ENCODE assay signal across 21 cellular contexts in genomic region chr17:80099291-80100034, GRCh38. TPM values are rescaled to one million over a fixed set of nuclear protein-coding genes. Genes with fewer than 3 reads are reported as not detected.
DNase-seq lines count a peak whose midpoint lies in the region; ATAC-seq, FAIRE-seq and TF ChIP-seq lines count a peak whose summit lies in the region.
"Had no signal": no experiment of that assay in that cellular context is flagged by ENCODE, and none has a peak within 500 bp of the region (broad histone marks: within the 10 kb centered on the region; RNA-seq: fewer than 3 reads in every experiment).

No MANE protein-coding gene starts in this region.

- H3K9me3 ChIP-seq in A549: no peaks in the 10 kb centered on the region
- no peaks in the 10 kb centered on the region for H3K9me3 ChIP-seq in CD4-positive, alpha-beta T cell (ENCODE audit: control insufficient read depth, low read length)
- no peaks in the 10 kb centered on the region for H3K9me3 ChIP-seq in GM12878 (replicated peaks; ENCODE audit: control insufficient read depth, insufficient read depth, low read length)
- no peaks in the 10 kb centered on the region for H3K9me3 ChIP-seq in naive thymus-derived CD4-positive, alpha-beta T cell (ENCODE audit: control insufficient read depth in 2 of 3, low read length in 3 of 3)
- H3K9me3 ChIP-seq: Caco-2, prostate gland, tibial artery had no signal

- DNase-seq in A549 (ENCODE audit: low read depth in 1 of 2, low spot score in 1 of 2): no peak
- DNase-seq in CD4-positive, alpha-beta T cell: no peak
- no peak for DNase-seq in GM12878 (ENCODE audit: low read depth, low spot score)
- DNase-seq in naive thymus-derived CD4-positive, alpha-beta T cell: no peak
- DNase-seq in H7: no peak
- no peak for DNase-seq in T1000 (lab: John Stamatoyannopoulos, UW)
- DNase-seq: activated CD4-positive, alpha-beta T cell treated with anti-CD3 and anti-CD28 coated beads for 48 hours; activated naive CD4-positive, alpha-beta T cell treated with anti-CD3 and anti-CD28 coated beads for 36 hours; anterior cingulate cortex; Caco-2; NCI-H1436 treated with DMSO at 0.1 percent for 48 hours; NCI-H2171 treated with DMSO at 0.1 percent for 48 hours; NCI-H526 treated with DMSO at 0.1 percent for 48 hours; OCI-M1; SHP77 treated with DMSO at 0.1 percent for 48 hours; stimulated activated CD4-positive, alpha-beta T cell treated with anti-CD3 and anti-CD28 coated beads, Interleukin-2, amount 100 ng/mL, for 24 hours; stimulated activated naive CD4-positive, alpha-beta T cell treated with Interleukin-2 at 50 U/mL for 16 hours; tibial artery had no signal

- no peaks in the 10 kb centered on the region for H3K27me3 Mint-ChIP-seq in CD4-positive, alpha-beta T cell
- H3K27me3 Mint-ChIP-seq in naive thymus-derived CD4-positive, alpha-beta T cell: peaks cover 0 to 10% (median 0%) of the 10 kb centered on the region in 5 donors

- POLR2A ChIA-PET in A549 (lab: Yijun Ruan, JAX) (no interaction called here), GM12878 (lab: Charles Lee) (no interaction called here)
- POLR2A ChIA-PET in CD4-positive, alpha-beta T cell (lab: Charles Lee): no interaction called here
- POLR2A ChIA-PET in naive thymus-derived CD4-positive, alpha-beta T cell (lab: Charles Lee): interaction anchor here (0.6 to 1.0 kb wide), 2 partner anchors 47 to 100 kb away, joined by 3 to 4 read pairs; no protein-coding TSS in a partner anchor

- H3K27ac ChIP-seq in A549: no peak overlapping the region; a peak in 1 of 6 replicates
- H3K27ac ChIP-seq in CD4-positive, alpha-beta T cell (ENCODE audit: low read depth, low read length): no peak overlapping the region
- no peak overlapping the region for H3K27ac ChIP-seq in GM12878 (ENCODE audit: control insufficient read depth, insufficient read depth)
- H3K27ac ChIP-seq in naive thymus-derived CD4-positive, alpha-beta T cell (ENCODE audit: low read depth, low read length): no peak overlapping the region
- H3K27ac ChIP-seq: prostate gland had no signal

- peaks cover 35% of the 10 kb centered on the region for H3K4me1 Mint-ChIP-seq in CD4-positive, alpha-beta T cell (ENCODE audit: low read depth)
- H3K4me1 Mint-ChIP-seq in naive thymus-derived CD4-positive, alpha-beta T cell: peaks cover 20 to 30% (median 27%) of the 10 kb centered on the region in 7 donors

- no peaks in the 10 kb centered on the region for H4K20me1 ChIP-seq in GM12878 (ENCODE audit: control insufficient read depth, insufficient read depth)

- no peak overlapping the region for H2AFZ ChIP-seq in GM12878 (ENCODE audit: control insufficient read depth, low read depth, low read length)

- H3K4me1 ChIP-seq in A549 (peaks cover 11% of the 10 kb centered on the region), GM12878 (ENCODE audit: control insufficient read depth, insufficient read depth, low read length) (peaks cover 16% of the 10 kb centered on the region)
- H3K4me1 ChIP-seq in naive thymus-derived CD4-positive, alpha-beta T cell (ENCODE audit: control insufficient read depth in 2 of 2, insufficient read depth in 2 of 2, low read length in 2 of 2): peaks cover 10 to 16% of the 10 kb centered on the region in 2 donors

- H3K9me3 Mint-ChIP-seq in CD4-positive, alpha-beta T cell: no peaks in the 10 kb centered on the region
- H3K9me3 Mint-ChIP-seq in naive thymus-derived CD4-positive, alpha-beta T cell: peaks cover 0 to 5% (median 0%) of the 10 kb centered on the region in 11 donors
- H3K9me3 Mint-ChIP-seq: activated naive CD4-positive, alpha-beta T cell treated with anti-CD3 and anti-CD28 coated beads for 36 hours had no signal

- CTCF ChIA-PET in A549 (lab: Yijun Ruan, JAX): interaction anchor here (2.6 to 4.9 kb wide), 5 partner anchors 13 to 153 kb away, joined by 9 to 176 read pairs (median 60); no protein-coding TSS in a partner anchor
- CTCF ChIA-PET in CD4-positive, alpha-beta T cell (lab: Charles Lee): interaction anchor here (1.3 to 2.8 kb wide), 2 partner anchors 10 to 45 kb away, joined by 3 to 23 read pairs; no protein-coding TSS in a partner anchor
- CTCF ChIA-PET in GM12878 (lab: Yijun Ruan, JAX): interaction anchor here (0.7 kb wide), 1 partner anchor 17 kb away, joined by 3 read pairs; no protein-coding TSS in a partner anchor
- CTCF ChIA-PET in naive thymus-derived CD4-positive, alpha-beta T cell (lab: Charles Lee): no interaction called here

- H3K79me2 ChIP-seq in GM12878 (ENCODE audit: control insufficient read depth, insufficient read depth, low read length): no peaks in the 10 kb centered on the region; the same call in 1 of the 2 replicates

- TF ChIP-seq EP300 in A549 (IDR thresholded peaks at IDR 0.05) (no peak), GM12878 (IDR thresholded peaks at IDR 0.05; ENCODE audit: borderline replicate concordance in 1 of 2, control insufficient read depth in 1 of 2, low read depth in 2 of 2, low read length in 2 of 2) (no peak)

- in situ Hi-C loops in GM12878 (cut with MboI): no loop called here

- peaks cover 5% of the 10 kb centered on the region for H3K36me3 Mint-ChIP-seq in CD4-positive, alpha-beta T cell (ENCODE audit: low read depth)
- H3K36me3 Mint-ChIP-seq in naive thymus-derived CD4-positive, alpha-beta T cell: no peaks in the 10 kb centered on the region

- TF ChIP-seq CTCF in A549 (IDR thresholded peaks at IDR 0.05) (no peak), GM12878 (IDR thresholded peaks at IDR 0.05 in 2 of 3, conservative IDR thresholded peaks at IDR 0.05 in 1 of 3; ENCODE audit: control insufficient read depth in 2 of 3, extremely low read depth in 1 of 3, insufficient read depth in 1 of 3, low read depth in 3 of 3, low read length in 3 of 3) (no peak)
- no peak for TF ChIP-seq CTCF in CD4-positive, alpha-beta T cell (IDR thresholded peaks at IDR 0.05)

- H3K36me3 ChIP-seq in GM12878 (ENCODE audit: control insufficient read depth in 2 of 2, insufficient read depth in 2 of 2, low read length in 1 of 2) (no peaks in the 10 kb centered on the region), H7 (replicated peaks; ENCODE audit: control insufficient read depth, insufficient read depth, low read length) (no peaks in the 10 kb centered on the region)
- no peaks in the 10 kb centered on the region for H3K36me3 ChIP-seq in naive thymus-derived CD4-positive, alpha-beta T cell (ENCODE audit: control insufficient read depth in 2 of 3, insufficient read depth in 3 of 3, low read length in 3 of 3)
- H3K36me3 ChIP-seq: prostate gland, tibial artery had no signal

- SMC1A ChIA-PET in GM12878 (lab: Charles Lee; ENCODE audit: uncharacterized antibody, unreplicated experiment): no interaction called here

- BruUV-seq in GM12878 (replicated peaks; lab: Mats Ljungman, UMichigan): no TSS peak

- WGBS in A549 (ENCODE audit: missing lambda C conversion rate): 86% methylated on average over 27 of the region's 27 CpGs
- 84% methylated on average over 27 of the region's 27 CpGs for WGBS in GM12878 (ENCODE audit: insufficient coverage, insufficient replicate concordance, low lambda C conversion rate, missing lambda C conversion rate)

- H3K4me3 Mint-ChIP-seq in CD4-positive, alpha-beta T cell: peak overlapping the region; percentile 45
- peak overlapping the region in 7 of 10 donors; percentile 7 to 87 (median 46) for H3K4me3 Mint-ChIP-seq in naive thymus-derived CD4-positive, alpha-beta T cell

- H3K27me3 ChIP-seq in CD4-positive, alpha-beta T cell (ENCODE audit: control insufficient read depth, insufficient read depth, low read length): no peaks in the 10 kb centered on the region
- no peaks in the 10 kb centered on the region for H3K27me3 ChIP-seq in GM12878 (replicated peaks in 1 of 2; ENCODE audit: control insufficient read depth in 2 of 2, insufficient read depth in 2 of 2, low read length in 1 of 2)
- no peaks in the 10 kb centered on the region for H3K27me3 ChIP-seq in naive thymus-derived CD4-positive, alpha-beta T cell (ENCODE audit: control insufficient read depth in 2 of 2, insufficient read depth in 2 of 2, low read length in 2 of 2)
- peaks cover 2% of the 10 kb centered on the region; the same call in 1 of the 2 replicates for H3K27me3 ChIP-seq in H7 (ENCODE audit: control insufficient read depth, insufficient read depth, low read length)
- H3K27me3 ChIP-seq: tibial artery had no signal

- intact Hi-C loops in CD4-positive, alpha-beta T cell (cut with DNase I, micrococcal nuclease): loop anchor here (5.0 to 10.0 kb wide), 6 partner anchors 48 to 1995 kb away; partner anchors contain the start of genes CCDC40 (in 1 of the 2), EIF4A3 (in 1 of the 2), FASN (in 1 of the 2) and RPTOR (in 1 of the 2)
- intact Hi-C loops in GM12878 (cut with micrococcal nuclease; ENCODE audit: unreplicated experiment): no loop called here
- intact Hi-C loops in naive thymus-derived CD4-positive, alpha-beta T cell (cut with micrococcal nuclease): loop anchor here in 1 of 2 donors (2.0 kb wide), 1 partner anchor 161 kb away; the partner anchor contains the start of gene RNF213

- RAD21 ChIA-PET in GM12878 (lab: Charles Lee; ENCODE audit: unreplicated experiment): no interaction called here

- FAIRE-seq in A549 (lab: Jason Lieb, UNC) (no peak), GM12878 (lab: Jason Lieb, UNC) (no peak)
- FAIRE-seq: frontal cortex had no signal

- ATAC-seq in A549 (no peak), GM12878 (no peak), GM21825 (IDR thresholded peaks at IDR 0.05; ENCODE audit: unreplicated experiment) (no peak)
- no peak for ATAC-seq in CD4-positive, alpha-beta T cell (ENCODE audit: poor library complexity)
- no peak for ATAC-seq in naive thymus-derived CD4-positive, alpha-beta T cell

- TF ChIP-seq RAD21 in A549 (conservative IDR thresholded peaks at IDR 0.05 in 1 of 2, IDR thresholded peaks at IDR 0.05 in 1 of 2) (no peak), GM12878 (IDR thresholded peaks at IDR 0.05; ENCODE audit: insufficient read depth, low read depth, low read length) (no peak)

- no peak overlapping the region for H3K9ac ChIP-seq in GM12878 (ENCODE audit: control insufficient read depth, insufficient read depth, low read length)

- H3K4me3 ChIP-seq in A549 (no peak overlapping the region), GM12878 (0 out of 2 replicates have a peak overlapping the region, but pooled peaks have one; percentile 70), H7 (ENCODE audit: insufficient read depth, low read depth, low read length) (no peak overlapping the region)
- H3K4me3 ChIP-seq in naive thymus-derived CD4-positive, alpha-beta T cell (ENCODE audit: low read length): no peak overlapping the region
- H3K4me3 ChIP-seq: prostate gland, tibial artery had no signal

- H3K4me2 ChIP-seq in A549 (no peak overlapping the region), GM12878 (ENCODE audit: control insufficient read depth, insufficient read depth) (peak overlapping the region; percentile 75)

- H3K27ac Mint-ChIP-seq in CD4-positive, alpha-beta T cell: no peak overlapping the region
- H3K27ac Mint-ChIP-seq in naive thymus-derived CD4-positive, alpha-beta T cell: peak overlapping the region in 1 of 9 donors; percentile 13
- H3K27ac Mint-ChIP-seq: activated naive CD4-positive, alpha-beta T cell treated with anti-CD3 and anti-CD28 coated beads for 36 hours had no signal

- TF ChIP-seq POLR2A in A549 (IDR thresholded peaks at IDR 0.05; ENCODE audit: low read length) (no peak), GM12878 (IDR thresholded peaks at IDR 0.05; ENCODE audit: low read depth, low read length) (no peak)

RNA-seq across cellular contexts. Expression of gene GAA, which starts 1.9 kb away (rescaled TPM):
- polyA plus RNA-seq in A549 (2011; rRNA removed): 5.7 and 9.5 TPM in 2 replicates
- polyA plus RNA-seq in A549 (2012; cell fraction: cytosol; rRNA removed): 15.9 and 22.2 TPM in 2 replicates
- polyA plus RNA-seq in A549 (2012; cell fraction: nucleus; rRNA removed): 141 and 171 TPM in 2 replicates
- 36.5 to 48.2 TPM (median 47.4 TPM) in 3 replicates for polyA plus RNA-seq in A549 (2017; fragmentation: RNase III; extraction: RNeasy Plus Mini Kit Qiagen cat#74134 plus additional on column Dnase treatment)
- 6.0 and 9.8 TPM in 2 replicates for polyA minus RNA-seq in A549 (2011; rRNA and poly(A)+ RNA removed)
- 10 to 100 TPM; 22.2 to 22.4 TPM for total RNA-seq in CD4-positive, alpha-beta T cell
- 37.3 and 39.7 TPM in 2 replicates for total RNA-seq in GM12878 (2013; cell fraction: nucleolus; rRNA removed)
- 5.6 and 6.5 TPM in 2 replicates for total RNA-seq in GM12878 (2014; rRNA removed)
- 1.4 and 2.5 TPM in 2 replicates for total RNA-seq in GM12878 (2014; rRNA removed; fragmentation: Illumina TruSeq; extraction: Trizol)
- 10.5 and 11.2 TPM in 2 replicates for total RNA-seq in GM12878 (2021)
- polyA plus RNA-seq in GM12878 (2011; ENCODE audit: low read depth): 2.4 TPM
- polyA plus RNA-seq in GM12878 (2011; rRNA removed): 0.53 and 0.81 TPM in 2 replicates
- polyA plus RNA-seq in GM12878 (2011; cell fraction: cytosol; rRNA removed): 1.5 TPM in 2 replicates
- polyA plus RNA-seq in GM12878 (2011; cell fraction: nucleus; rRNA removed): 11.8 and 15.6 TPM in 2 replicates
- polyA plus RNA-seq in GM12878 (2012): 7.0 and 7.3 TPM in 2 replicates
- 0.71 and 1.7 TPM in 2 replicates for polyA plus RNA-seq in GM12878 (2014; fragmentation: Illumina TruSeq; extraction: Trizol)
- polyA plus RNA-seq in GM12878 (2014; fragmentation: Nextera tagmentation; extraction: Ambion mirVana): under 1 TPM; 0.18 to 0.40 TPM
- 7.8 and 9.1 TPM in 2 replicates for polyA plus RNA-seq in GM12878 (2014; rRNA removed)
- polyA plus RNA-seq in GM12878 (2016; fragmentation: Nextera tagmentation; extraction: Ambion mirVana): 1 to 10 TPM; 7.3 to 8.3 TPM
- 0.44 and 0.93 TPM in 2 replicates for polyA minus RNA-seq in GM12878 (2011; rRNA and poly(A)+ RNA removed)
- 1.3 and 2.1 TPM in 2 replicates for polyA minus RNA-seq in GM12878 (2011; cell fraction: cytosol; rRNA and poly(A)+ RNA removed)
- polyA minus RNA-seq in GM12878 (2011; cell fraction: nucleus; rRNA and poly(A)+ RNA removed): 4.4 and 4.7 TPM in 2 replicates
- total RNA-seq in naive thymus-derived CD4-positive, alpha-beta T cell: 10 to 100 TPM; 18.5 to 67.8 (median 54.6) TPM
- 10 to 100 TPM; 12.0 to 15.2 TPM for polyA plus RNA-seq in naive thymus-derived CD4-positive, alpha-beta T cell
- total RNA-seq in H7 (2014; rRNA removed; shearing (Covaris generic)): 68.4 and 78.4 TPM in 2 replicates

RNA-seq across cellular contexts. Expression of gene EIF4A3, which starts 47.5 kb away (rescaled TPM):
- polyA plus RNA-seq in A549 (2011; rRNA removed) (181 and 201 TPM in 2 replicates), A549 (2017; fragmentation: RNase III; extraction: RNeasy Plus Mini Kit Qiagen cat#74134 plus additional on column Dnase treatment) (180 to 196 TPM (median 189 TPM) in 3 replicates), GM12878 (2011; rRNA removed) (128 and 135 TPM in 2 replicates), GM12878 (2014; fragmentation: Illumina TruSeq; extraction: Trizol) (91.3 and 98.2 TPM in 2 replicates), GM12878 (2014; fragmentation: Nextera tagmentation; extraction: Ambion mirVana) (100 to 1,000 TPM in 1 of 2 experiments, 10 to 100 TPM in 1; 53.3 to 106 TPM), GM12878 (2014; rRNA removed) (91.5 and 93.4 TPM in 2 replicates), GM12878 (2016; fragmentation: Nextera tagmentation; extraction: Ambion mirVana) (100 to 1,000 TPM; 217 to 225 TPM)
- 517 and 750 TPM in 2 replicates for polyA plus RNA-seq in A549 (2012; cell fraction: cytosol; rRNA removed)
- polyA plus RNA-seq in A549 (2012; cell fraction: nucleus; rRNA removed): 1,131 and 1,135 TPM in 2 replicates
- polyA minus RNA-seq in A549 (2011; rRNA and poly(A)+ RNA removed): 107 and 110 TPM in 2 replicates
- total RNA-seq in CD4-positive, alpha-beta T cell: 10 to 100 TPM; 79.6 to 79.7 TPM
- 54.9 and 72.6 TPM in 2 replicates for total RNA-seq in GM12878 (2013; cell fraction: nucleolus; rRNA removed)
- total RNA-seq in GM12878 (2014; rRNA removed) (93.1 and 100.0 TPM in 2 replicates), GM12878 (2014; rRNA removed; fragmentation: Illumina TruSeq; extraction: Trizol) (84.8 and 101 TPM in 2 replicates), GM12878 (2021) (113 and 114 TPM in 2 replicates)
- polyA plus RNA-seq in GM12878 (2011; ENCODE audit: low read depth): 78.3 TPM
- 99.2 and 109 TPM in 2 replicates for polyA plus RNA-seq in GM12878 (2011; cell fraction: cytosol; rRNA removed)
- 71.8 and 83.1 TPM in 2 replicates for polyA plus RNA-seq in GM12878 (2011; cell fraction: nucleus; rRNA removed)
- polyA plus RNA-seq in GM12878 (2012): 83.2 and 93.8 TPM in 2 replicates
- polyA minus RNA-seq in GM12878 (2011; rRNA and poly(A)+ RNA removed): 71.4 and 81.0 TPM in 2 replicates
- 32.2 and 40.4 TPM in 2 replicates for polyA minus RNA-seq in GM12878 (2011; cell fraction: cytosol; rRNA and poly(A)+ RNA removed)
- 19.1 and 32.2 TPM in 2 replicates for polyA minus RNA-seq in GM12878 (2011; cell fraction: nucleus; rRNA and poly(A)+ RNA removed)
- total RNA-seq in naive thymus-derived CD4-positive, alpha-beta T cell: 100 to 1,000 TPM in 2 of 5 experiments, 10 to 100 TPM in 3; 48.6 to 128 (median 75.9) TPM
- polyA plus RNA-seq in naive thymus-derived CD4-positive, alpha-beta T cell: 10 to 100 TPM; 64.7 to 90.5 TPM
- 126 and 138 TPM in 2 replicates for total RNA-seq in H7 (2014; rRNA removed; shearing (Covaris generic))
